ENCODE assay signal across 12 cellular contexts in the genomic region with DNA sequence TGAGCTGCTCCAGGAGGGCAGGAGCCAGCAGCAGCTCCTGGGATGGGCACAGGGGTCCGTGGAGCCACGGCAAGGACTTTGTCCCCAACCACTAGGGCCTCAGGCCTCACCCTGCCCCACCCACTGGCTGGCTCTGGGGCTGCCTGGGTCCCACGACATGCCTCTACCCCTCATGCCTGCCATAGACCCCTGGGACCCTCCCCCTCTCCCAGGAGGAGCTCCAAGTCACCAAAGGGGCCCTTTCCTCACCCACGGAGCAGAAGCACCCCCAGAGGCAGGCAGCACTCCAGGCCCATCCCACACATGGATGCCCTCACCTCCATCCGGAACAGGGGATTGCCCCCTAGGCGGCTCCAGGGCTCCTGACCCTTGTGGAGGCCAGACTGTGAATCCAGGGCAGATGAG. TPM values are rescaled to one million over a fixed set of nuclear protein-coding genes. Genes with fewer than 3 reads are reported as not detected.
"Had no signal": no experiment of that assay in that cellular context is flagged by ENCODE, and none has a peak within 500 bp of the region (broad histone marks: within the 10 kb centered on the region; RNA-seq: fewer than 3 reads in every experiment).

No MANE protein-coding gene starts in this region.

- H3K27me3 Mint-ChIP-seq: activated naive CD4-positive, alpha-beta T cell treated with anti-CD3 and anti-CD28 coated beads, Interleukin-2, amount 50 U/mL, for 24 hours had no signal

- H3K9me3 Mint-ChIP-seq: activated naive CD4-positive, alpha-beta T cell treated with anti-CD3 and anti-CD28 coated beads, Interleukin-2, amount 50 U/mL, for 24 hours had no signal

- H3K27ac ChIP-seq: left lung had no signal

- H3K27me3 ChIP-seq: breast epithelium, left lung had no signal

- H3K9me3 ChIP-seq: breast epithelium, left lung had no signal

- H3K4me1 Mint-ChIP-seq: activated naive CD4-positive, alpha-beta T cell treated with anti-CD3 and anti-CD28 coated beads, Interleukin-2, amount 50 U/mL, for 24 hours had no signal

- H3K36me3 Mint-ChIP-seq: activated naive CD4-positive, alpha-beta T cell treated with anti-CD3 and anti-CD28 coated beads, Interleukin-2, amount 50 U/mL, for 24 hours had no signal

- H3K36me3 ChIP-seq: breast epithelium had no signal

- H3K4me1 ChIP-seq: left lung had no signal

- H3K27ac Mint-ChIP-seq: activated naive CD4-positive, alpha-beta T cell treated with anti-CD3 and anti-CD28 coated beads, Interleukin-2, amount 50 U/mL, for 24 hours had no signal

- H3K4me3 ChIP-seq: breast epithelium, left lung had no signal

- H3K4me3 Mint-ChIP-seq: activated naive CD4-positive, alpha-beta T cell treated with anti-CD3 and anti-CD28 coated beads, Interleukin-2, amount 50 U/mL, for 24 hours had no signal

- DNase-seq: foreskin melanocyte, glutamatergic neuron, retina had no signal

RNA-seq across cellular contexts. Expression of gene FUT7, which starts 10.3 kb away (rescaled TPM):
- total RNA-seq: astrocyte, breast epithelium, dermis blood vessel endothelial cell, epithelial cell of proximal tubule, lung microvascular endothelial cell had no signal
- polyA plus RNA-seq: keratinocyte had no signal

RNA-seq across cellular contexts. Expression of gene CLIC3, which starts 25.2 kb away (rescaled TPM):
- total RNA-seq: dermis blood vessel endothelial cell, lung microvascular endothelial cell had no signal
- polyA plus RNA-seq: neural cell had no signal
